ENCODE assay signal across 1 cellular context in the genomic region with DNA sequence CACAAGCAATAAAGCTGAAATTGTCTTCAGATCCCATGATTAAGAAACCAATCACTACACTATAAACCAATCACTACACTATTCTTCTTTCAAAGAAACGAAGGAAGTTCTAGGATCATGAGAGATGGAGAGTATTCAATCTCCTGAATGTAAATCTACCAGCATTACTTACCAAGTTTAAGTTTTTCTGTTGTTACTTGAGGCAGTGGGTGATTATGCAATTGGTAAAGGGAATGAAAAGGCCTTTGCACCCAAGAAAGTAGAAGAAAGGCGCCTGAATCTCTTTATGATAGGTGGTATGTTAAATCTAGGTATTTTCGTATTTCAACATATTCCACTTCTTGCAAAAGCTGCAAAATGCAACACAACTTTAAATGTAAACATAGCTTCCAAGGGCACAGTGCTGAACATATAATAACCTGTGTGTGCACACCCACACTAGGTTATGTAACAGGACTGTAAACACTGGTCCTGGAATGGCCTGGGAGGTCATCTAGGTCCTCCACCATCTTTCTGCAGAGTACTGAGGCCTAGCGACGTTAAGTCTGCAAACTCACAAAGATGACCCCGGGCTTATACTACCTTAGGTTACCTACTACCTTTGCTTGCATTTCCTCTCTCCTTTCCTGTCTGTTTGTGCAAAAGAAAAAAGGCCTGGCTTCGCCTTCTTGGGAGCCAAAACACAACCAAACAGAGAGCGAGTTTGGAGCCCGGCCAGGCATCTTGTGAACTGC.
A peak's percentile ranks its signal among the peaks of the same experiment; 100 is the strongest.
TF ChIP-seq lines count a peak whose summit lies in the region.

No MANE protein-coding gene starts in this region.

TF ChIP-seq in HepG2, 621 proteins besides CTCF, POLR2A, EP300 and RAD21 (continued from another document and continues in another):
- no peak for TF ChIP-seq GLMP (CRISPR knock-in tag; IDR thresholded peaks at IDR 0.05; ENCODE audit: borderline replicate concordance)
- TF ChIP-seq HHEX (CRISPR knock-in tag; IDR thresholded peaks at IDR 0.05), result peak; percentile 63; the same call in 1 of the 2 replicates
- TF ChIP-seq ZSCAN5A (CRISPR knock-in tag; IDR thresholded peaks at IDR 0.05; ENCODE audit: borderline replicate concordance), result 0 out of 2 replicates have a peak, but pooled peaks have one; percentile 26
- TF ChIP-seq ETV5 (CRISPR knock-in tag; IDR thresholded peaks at IDR 0.05; ENCODE audit: borderline replicate concordance), result no peak
- no peak for TF ChIP-seq MAFG (CRISPR knock-in tag; IDR thresholded peaks at IDR 0.05)
- TF ChIP-seq FOXA3 (CRISPR knock-in tag; IDR thresholded peaks at IDR 0.05), result peak; percentile 98
- TF ChIP-seq, protein P1, sequence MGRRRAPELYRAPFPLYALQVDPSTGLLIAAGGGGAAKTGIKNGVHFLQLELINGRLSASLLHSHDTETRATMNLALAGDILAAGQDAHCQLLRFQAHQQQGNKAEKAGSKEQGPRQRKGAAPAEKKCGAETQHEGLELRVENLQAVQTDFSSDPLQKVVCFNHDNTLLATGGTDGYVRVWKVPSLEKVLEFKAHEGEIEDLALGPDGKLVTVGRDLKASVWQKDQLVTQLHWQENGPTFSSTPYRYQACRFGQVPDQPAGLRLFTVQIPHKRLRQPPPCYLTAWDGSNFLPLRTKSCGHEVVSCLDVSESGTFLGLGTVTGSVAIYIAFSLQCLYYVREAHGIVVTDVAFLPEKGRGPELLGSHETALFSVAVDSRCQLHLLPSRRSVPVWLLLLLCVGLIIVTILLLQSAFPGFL (CRISPR knock-in tag; IDR thresholded peaks at IDR 0.05), result no peak
- no peak for TF ChIP-seq ZNF260 (CRISPR knock-in tag; IDR thresholded peaks at IDR 0.05; ENCODE audit: borderline replicate concordance, low read depth)
- no peak for TF ChIP-seq ATF1 (CRISPR knock-in tag; IDR thresholded peaks at IDR 0.05)
- TF ChIP-seq ZNF34 (CRISPR knock-in tag; IDR thresholded peaks at IDR 0.05; ENCODE audit: borderline replicate concordance), result no peak; the same call in 1 of the 2 replicates
- no peak for TF ChIP-seq SP4 (CRISPR knock-in tag; IDR thresholded peaks at IDR 0.05)
- TF ChIP-seq DBP (CRISPR knock-in tag; IDR thresholded peaks at IDR 0.05; ENCODE audit: not compliant biosample characterization), result no peak
- no peak for TF ChIP-seq SNAPC2 (CRISPR knock-in tag; IDR thresholded peaks at IDR 0.05)
- TF ChIP-seq POGK (CRISPR knock-in tag; conservative IDR thresholded peaks at IDR 0.05), result no peak
- TF ChIP-seq U2AF2 (IDR thresholded peaks at IDR 0.05; ENCODE audit: low read depth, low read length), result no peak
- TF ChIP-seq ZNF253 (CRISPR knock-in tag; IDR thresholded peaks at IDR 0.05; ENCODE audit: borderline replicate concordance), result no peak
- no peak for TF ChIP-seq GABPA (IDR thresholded peaks at IDR 0.05; ENCODE audit: low read depth, low read length)
- no peak for TF ChIP-seq GABPA (CRISPR knock-in tag; IDR thresholded peaks at IDR 0.05; ENCODE audit: low read depth)
- TF ChIP-seq, protein P2, sequence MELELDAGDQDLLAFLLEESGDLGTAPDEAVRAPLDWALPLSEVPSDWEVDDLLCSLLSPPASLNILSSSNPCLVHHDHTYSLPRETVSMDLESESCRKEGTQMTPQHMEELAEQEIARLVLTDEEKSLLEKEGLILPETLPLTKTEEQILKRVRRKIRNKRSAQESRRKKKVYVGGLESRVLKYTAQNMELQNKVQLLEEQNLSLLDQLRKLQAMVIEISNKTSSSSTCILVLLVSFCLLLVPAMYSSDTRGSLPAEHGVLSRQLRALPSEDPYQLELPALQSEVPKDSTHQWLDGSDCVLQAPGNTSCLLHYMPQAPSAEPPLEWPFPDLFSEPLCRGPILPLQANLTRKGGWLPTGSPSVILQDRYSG (CRISPR knock-in tag; IDR thresholded peaks at IDR 0.05), result no peak
- peak; percentile 92; the same call in 1 of the 2 replicates for TF ChIP-seq ZBTB20 (CRISPR knock-in tag; IDR thresholded peaks at IDR 0.05; ENCODE audit: borderline replicate concordance, low read depth)
- TF ChIP-seq NFE2L1 (CRISPR knock-in tag; IDR thresholded peaks at IDR 0.05; ENCODE audit: borderline replicate concordance), result no peak
- no peak for TF ChIP-seq ZNF616 (CRISPR knock-in tag; IDR thresholded peaks at IDR 0.05; ENCODE audit: low read depth)
- no peak for TF ChIP-seq CREB1 (IDR thresholded peaks at IDR 0.05)
- TF ChIP-seq CREB1 (CRISPR knock-in tag; IDR thresholded peaks at IDR 0.05), result no peak; the same call in 1 of the 2 replicates
- TF ChIP-seq FOXC1 (CRISPR knock-in tag; IDR thresholded peaks at IDR 0.05; ENCODE audit: borderline replicate concordance), result no peak
- no peak for TF ChIP-seq ZNF292 (CRISPR knock-in tag; IDR thresholded peaks at IDR 0.05; ENCODE audit: borderline replicate concordance, low read depth)
- TF ChIP-seq ARID5B (CRISPR knock-in tag; IDR thresholded peaks at IDR 0.05), result peak; percentile 94
- TF ChIP-seq IRF2 (CRISPR knock-in tag; IDR thresholded peaks at IDR 0.05), result peak; percentile 89
- TF ChIP-seq DMAP1 (CRISPR knock-in tag; IDR thresholded peaks at IDR 0.05), result peak; percentile 85
- TF ChIP-seq HDAC2 (CRISPR knock-in tag; IDR thresholded peaks at IDR 0.05), result peak; percentile 92
- TF ChIP-seq ZNF576 (CRISPR knock-in tag; IDR thresholded peaks at IDR 0.05), result no peak
- TF ChIP-seq NR2F6 (IDR thresholded peaks at IDR 0.05), result peak; percentile 87
- TF ChIP-seq NR2F6 (CRISPR knock-in tag; IDR thresholded peaks at IDR 0.05), result peak; percentile 95
- peak; percentile 70; the same call in 1 of the 2 replicates for TF ChIP-seq ZFP1 (CRISPR knock-in tag; IDR thresholded peaks at IDR 0.05)
- TF ChIP-seq HMGA1 (CRISPR knock-in tag; conservative IDR thresholded peaks at IDR 0.05), result no peak
- no peak for TF ChIP-seq POLR2AphosphoS2 (IDR thresholded peaks at IDR 0.05; ENCODE audit: low read depth, low read length)
- TF ChIP-seq, protein P3, sequence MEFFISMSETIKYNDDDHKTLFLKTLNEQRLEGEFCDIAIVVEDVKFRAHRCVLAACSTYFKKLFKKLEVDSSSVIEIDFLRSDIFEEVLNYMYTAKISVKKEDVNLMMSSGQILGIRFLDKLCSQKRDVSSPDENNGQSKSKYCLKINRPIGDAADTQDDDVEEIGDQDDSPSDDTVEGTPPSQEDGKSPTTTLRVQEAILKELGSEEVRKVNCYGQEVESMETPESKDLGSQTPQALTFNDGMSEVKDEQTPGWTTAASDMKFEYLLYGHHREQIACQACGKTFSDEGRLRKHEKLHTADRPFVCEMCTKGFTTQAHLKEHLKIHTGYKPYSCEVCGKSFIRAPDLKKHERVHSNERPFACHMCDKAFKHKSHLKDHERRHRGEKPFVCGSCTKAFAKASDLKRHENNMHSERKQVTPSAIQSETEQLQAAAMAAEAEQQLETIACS (CRISPR knock-in tag; IDR thresholded peaks at IDR 0.05), result no peak
- TF ChIP-seq, protein P4, sequence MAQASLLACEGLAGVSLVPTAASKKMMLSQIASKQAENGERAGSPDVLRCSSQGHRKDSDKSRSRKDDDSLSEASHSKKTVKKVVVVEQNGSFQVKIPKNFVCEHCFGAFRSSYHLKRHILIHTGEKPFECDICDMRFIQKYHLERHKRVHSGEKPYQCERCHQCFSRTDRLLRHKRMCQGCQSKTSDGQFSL (CRISPR knock-in tag; IDR thresholded peaks at IDR 0.05), result peak; percentile 25; the same call in 1 of the 2 replicates
- TF ChIP-seq ZGPAT (CRISPR knock-in tag; IDR thresholded peaks at IDR 0.05), result peak; percentile 88
- peak; percentile 87 for TF ChIP-seq PHF21A (CRISPR knock-in tag; IDR thresholded peaks at IDR 0.05)
- TF ChIP-seq, protein P5, sequence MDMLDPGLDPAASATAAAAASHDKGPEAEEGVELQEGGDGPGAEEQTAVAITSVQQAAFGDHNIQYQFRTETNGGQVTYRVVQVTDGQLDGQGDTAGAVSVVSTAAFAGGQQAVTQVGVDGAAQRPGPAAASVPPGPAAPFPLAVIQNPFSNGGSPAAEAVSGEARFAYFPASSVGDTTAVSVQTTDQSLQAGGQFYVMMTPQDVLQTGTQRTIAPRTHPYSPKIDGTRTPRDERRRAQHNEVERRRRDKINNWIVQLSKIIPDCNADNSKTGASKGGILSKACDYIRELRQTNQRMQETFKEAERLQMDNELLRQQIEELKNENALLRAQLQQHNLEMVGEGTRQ (IDR thresholded peaks at IDR 0.05; ENCODE audit: low read depth, low read length), result no peak
- TF ChIP-seq, protein P5 (CRISPR knock-in tag; IDR thresholded peaks at IDR 0.05; ENCODE audit: borderline replicate concordance), result no peak
- no peak for TF ChIP-seq TAF1 (CRISPR knock-in tag; IDR thresholded peaks at IDR 0.05)
- no peak for TF ChIP-seq ZNF496 (CRISPR knock-in tag; IDR thresholded peaks at IDR 0.05; ENCODE audit: insufficient replicate concordance)
- no peak for TF ChIP-seq ZFP90 (CRISPR knock-in tag; IDR thresholded peaks at IDR 0.05; ENCODE audit: borderline replicate concordance)
